ENCODE assay signal across 14 cellular contexts in genomic region chr5:76368941-76369340, GRCh38.
"Had no signal": no experiment of that assay in that cellular context is flagged by ENCODE, and none has a peak within 500 bp of the region (broad histone marks: within the 10 kb centered on the region; RNA-seq: fewer than 3 reads in every experiment).

No MANE protein-coding gene starts in this region.

- ATAC-seq: body of pancreas; effector memory CD8-positive, alpha-beta T cell; mucosa of descending colon; psoas muscle; right cardiac atrium had no signal

- DNase-seq: activated CD4-positive, alpha-beta T cell treated with anti-CD3 and anti-CD28 coated beads, Interleukin-2, amount 50 U/mL, for 4 hours; body of pancreas; effector memory CD8-positive, alpha-beta T cell; foreskin fibroblast; mesenchymal stem cell; mucosa of descending colon; naive B cell; psoas muscle; right cardiac atrium; T-helper 9 cell; testis had no signal

- H3K9me3 Mint-ChIP-seq: effector memory CD8-positive, alpha-beta T cell; neural progenitor cell had no signal

- H3K27me3 Mint-ChIP-seq: effector memory CD8-positive, alpha-beta T cell; type B pancreatic cell had no signal

- H3K36me3 Mint-ChIP-seq: neural progenitor cell, type B pancreatic cell had no signal

- H3K4me3 Mint-ChIP-seq: effector memory CD8-positive, alpha-beta T cell; naive B cell; neural progenitor cell; type B pancreatic cell had no signal

- H3K27ac Mint-ChIP-seq: effector memory CD8-positive, alpha-beta T cell; neural progenitor cell; type B pancreatic cell had no signal

- H3K4me1 Mint-ChIP-seq: naive B cell had no signal

- H3K27ac ChIP-seq: body of pancreas, neural progenitor cell, psoas muscle, SK-N-MC, testis had no signal
